Comparison of ENCODE assay signal across 9 cellular contexts in the genomic region with DNA sequence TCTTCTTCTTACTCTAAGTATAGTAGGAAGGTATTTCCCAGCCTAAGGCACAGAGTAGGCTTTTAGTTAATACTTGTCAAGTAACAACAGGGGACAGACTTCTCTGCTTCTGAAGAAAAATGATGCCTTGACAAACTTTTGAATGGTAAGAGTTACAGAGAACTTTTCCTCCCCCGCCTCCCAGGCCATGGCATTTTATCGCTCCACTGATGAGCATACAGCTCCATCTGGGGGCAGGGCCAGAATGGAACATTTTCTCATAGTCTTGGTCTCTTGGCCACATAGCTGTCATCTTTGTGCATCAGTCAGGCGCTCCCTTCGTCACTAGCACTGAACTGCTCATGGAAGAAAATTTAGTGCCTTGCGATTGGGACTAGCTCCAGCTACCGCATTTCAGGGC.
DNase-seq lines count a peak whose midpoint lies in the region; ATAC-seq and TF ChIP-seq lines count a peak whose summit lies in the region.
"Had no signal": no experiment of that assay in that cellular context is flagged by ENCODE, and none has a peak within 500 bp of the region (broad histone marks: within the 10 kb centered on the region; RNA-seq: fewer than 3 reads in every experiment).

No MANE protein-coding gene starts in this region.

- POLR2A ChIA-PET in RWPE1 (lab: Yijun Ruan, JAX; ENCODE audit: low non-redundant PET): no interaction called here

- no peak overlapping the region for H3K4me3 ChIP-seq in H7 (ENCODE audit: insufficient read depth, low read depth, low read length)

- TF ChIP-seq CTCF in CD14-positive monocyte (IDR thresholded peaks at IDR 0.05): peak; percentile 23
- no peak for TF ChIP-seq CTCF in RWPE1 (conservative IDR thresholded peaks at IDR 0.05; ENCODE audit: low read depth)
- TF ChIP-seq CTCF in foreskin keratinocyte (conservative IDR thresholded peaks at IDR 0.05): peak; percentile 69
- TF ChIP-seq CTCF in osteocyte (IDR thresholded peaks at IDR 0.05): peak; percentile 57

- H3K27ac ChIP-seq in RWPE1: no peak overlapping the region
- no peak overlapping the region for H3K27ac ChIP-seq in foreskin keratinocyte

- H3K27me3 Mint-ChIP-seq in CD14-positive monocyte (ENCODE audit: low read depth in 3 of 3) (no peaks in the 10 kb centered on the region), osteocyte (ENCODE audit: unreplicated experiment) (no peaks in the 10 kb centered on the region)
- H3K27me3 Mint-ChIP-seq: IgD-negative memory B cell had no signal

- peak; percentile 36 for ATAC-seq in foreskin keratinocyte
- no peak for ATAC-seq in GM21737 (IDR thresholded peaks at IDR 0.05; ENCODE audit: unreplicated experiment)
- ATAC-seq in GM21515 (IDR thresholded peaks at IDR 0.05; ENCODE audit: unreplicated experiment): no peak
- no peak for ATAC-seq in HG02623 (IDR thresholded peaks at IDR 0.05; ENCODE audit: unreplicated experiment)

- no peaks in the 10 kb centered on the region for H3K36me3 ChIP-seq in H7 (replicated peaks; ENCODE audit: control insufficient read depth, insufficient read depth, low read length)

- CTCF ChIA-PET in RWPE1 (lab: Yijun Ruan, JAX): interaction anchor here (0.6 to 1.0 kb wide), 6 partner anchors 21 to 1072 kb away, joined by 3 to 4 read pairs (median 3); no protein-coding TSS in a partner anchor

- peaks cover 14% of the 10 kb centered on the region for H3K4me1 ChIP-seq in foreskin keratinocyte

- intact Hi-C loops in CD14-positive monocyte (cut with micrococcal nuclease): no loop called here

- DNase-seq in CD14-positive monocyte (ENCODE audit: low spot score) (no peak), H7 (peak; percentile 5), RWPE1 (ENCODE audit: low spot score) (peak; percentile 7), foreskin keratinocyte (peak in 1 of 2 donors; percentile 37), osteocyte (ENCODE audit: extremely low spot score, unreplicated experiment) (no peak)

- H3K36me3 Mint-ChIP-seq in CD14-positive monocyte (no peaks in the 10 kb centered on the region), osteocyte (ENCODE audit: unreplicated experiment) (no peaks in the 10 kb centered on the region)
- H3K36me3 Mint-ChIP-seq: IgD-negative memory B cell had no signal

- H3K27me3 ChIP-seq in H7 (ENCODE audit: control insufficient read depth, insufficient read depth, low read length) (no peaks in the 10 kb centered on the region), foreskin keratinocyte (no peaks in the 10 kb centered on the region)

- H3K9me3 Mint-ChIP-seq in CD14-positive monocyte: peaks cover 0 to 2% (median 0%) of the 10 kb centered on the region in 7 donors
- no peaks in the 10 kb centered on the region for H3K9me3 Mint-ChIP-seq in osteocyte (ENCODE audit: unreplicated experiment)
- H3K9me3 Mint-ChIP-seq: IgD-negative memory B cell had no signal

- H3K4me3 Mint-ChIP-seq in CD14-positive monocyte (no peak overlapping the region), osteocyte (ENCODE audit: unreplicated experiment) (no peak overlapping the region)
- H3K4me3 Mint-ChIP-seq: IgD-negative memory B cell had no signal

- peaks cover 2% of the 10 kb centered on the region for H3K4me1 Mint-ChIP-seq in CD14-positive monocyte
- H3K4me1 Mint-ChIP-seq in osteocyte (ENCODE audit: unreplicated experiment): peaks cover 53% of the 10 kb centered on the region
- H3K4me1 Mint-ChIP-seq: IgD-negative memory B cell had no signal

- H3K27ac Mint-ChIP-seq in CD14-positive monocyte (no peak overlapping the region), osteocyte (ENCODE audit: unreplicated experiment) (peak overlapping the region; percentile 77)
- H3K27ac Mint-ChIP-seq: IgD-negative memory B cell had no signal

Comparison
In these comparisons a context has a peak if more than half of its experiments do, and no peak if none do; other contexts are left out.
1. DNase-seq: peak in H7 (single experiment) and RWPE1 (single experiment); none in CD14-positive monocyte (single experiment) and osteocyte (single experiment).